ENCODE assay signal across 11 cellular contexts in the genomic region with DNA sequence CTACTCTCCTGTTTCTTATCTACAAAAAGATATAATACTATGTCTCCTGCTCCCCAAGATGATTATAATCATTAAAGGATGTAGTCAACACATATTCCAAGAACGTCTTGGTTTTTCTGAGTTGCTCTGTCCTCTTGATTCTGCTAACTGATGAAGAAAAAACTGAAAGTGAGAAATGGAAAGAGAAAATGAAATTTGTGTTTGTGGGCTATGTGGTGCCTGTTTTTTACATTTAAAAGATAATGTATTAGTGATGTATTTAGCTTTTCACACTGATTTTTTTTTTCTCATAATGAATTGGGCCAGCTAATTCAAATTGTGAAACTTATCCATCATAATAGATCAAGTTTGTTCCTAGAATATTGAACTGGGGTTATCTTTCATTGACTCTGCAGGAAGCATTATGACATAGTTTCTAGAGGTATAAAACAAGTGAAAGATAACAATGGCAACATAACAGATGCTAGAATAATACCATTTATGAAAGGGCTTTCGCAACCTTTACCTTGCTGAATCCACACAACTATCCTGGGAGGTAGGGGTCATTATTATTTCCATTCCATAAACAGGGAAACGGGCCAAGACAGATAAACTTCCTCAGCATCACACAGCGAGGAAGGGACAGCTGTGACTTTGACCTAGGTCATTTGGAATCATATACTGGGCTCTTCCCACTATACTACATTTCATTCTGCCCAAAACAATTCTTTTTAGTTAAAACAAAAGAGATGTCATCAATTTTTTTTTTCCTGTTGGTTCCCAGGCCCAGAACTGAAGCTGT.
A peak's percentile ranks its signal among the peaks of the same experiment; 100 is the strongest.
DNase-seq lines count a peak whose midpoint lies in the region; ATAC-seq, FAIRE-seq and TF ChIP-seq lines count a peak whose summit lies in the region.
"Had no signal": no experiment of that assay in that cellular context is flagged by ENCODE, and none has a peak within 500 bp of the region (broad histone marks: within the 10 kb centered on the region; RNA-seq: fewer than 3 reads in every experiment).

No MANE protein-coding gene starts in this region.

- H3K36me3 ChIP-seq in esophagus squamous epithelium, result no peaks in the 10 kb centered on the region

- in situ Hi-C loops in GM13976 (cut with MboI; ENCODE audit: low sequenced_read_pairs, unreplicated experiment), result no loop called here

- intact Hi-C loops in esophagus squamous epithelium (cut with DNase I), result no loop called here

- no peaks in the 10 kb centered on the region for H3K9me3 ChIP-seq in esophagus squamous epithelium

- H3K4me3 ChIP-seq in esophagus squamous epithelium, result no peak overlapping the region

- TF ChIP-seq POLR2A in esophagus squamous epithelium (IDR thresholded peaks at IDR 0.05), result no peak

- no peaks in the 10 kb centered on the region for H3K27me3 ChIP-seq in esophagus squamous epithelium

- TF ChIP-seq CTCF in GM13976 (IDR thresholded peaks at IDR 0.05; ENCODE audit: borderline replicate concordance, control extremely low read depth, extremely low read depth, insufficient read depth, missing control alignments), result no peak
- no peak for TF ChIP-seq CTCF in esophagus squamous epithelium (IDR thresholded peaks at IDR 0.05)

- 76 to 79% methylated on average over 4 of the region's 4 CpGs for WGBS in esophagus squamous epithelium, 2 donors

- H3K27ac ChIP-seq in esophagus squamous epithelium, result no peak overlapping the region

- peak; percentile 91 for FAIRE-seq in GM19239 (lab: Jason Lieb, UNC)

- ATAC-seq in HG02759 (IDR thresholded peaks at IDR 0.05; ENCODE audit: unreplicated experiment) (peak; percentile 78), HG03520 (IDR thresholded peaks at IDR 0.05; ENCODE audit: unreplicated experiment) (peak; percentile 71)

- no peaks in the 10 kb centered on the region for H3K4me1 ChIP-seq in esophagus squamous epithelium

- DNase-seq in GM13976 (ENCODE audit: low spot score), result peak; percentile 28
- DNase-seq in GM19239 (ENCODE audit: insufficient read length, low spot score), result no peak
- no peak for DNase-seq in NCI-H1417 (lab: John Stamatoyannopoulos, UW)
- DNase-seq in middle frontal gyrus (ENCODE audit: extremely low spot score, low spot score), result no peak
- no peak for DNase-seq in esophagus squamous epithelium (lab: John Stamatoyannopoulos, UW)
- DNase-seq in AML-193 (lab: John Stamatoyannopoulos, UW), result no peak
- DNase-seq: activated CD4-positive, alpha-beta T cell treated with anti-CD3 and anti-CD28 coated beads for 48 hours; NCI-H2081 treated with DMSO at 0.1 percent for 48 hours; stimulated activated CD4-positive, alpha-beta T cell treated with anti-CD3 and anti-CD28 coated beads, Interleukin-2, amount 100 ng/mL, for 24 hours had no signal
